Comparison of ENCODE assay signal across 2 cellular contexts in the genomic region with DNA sequence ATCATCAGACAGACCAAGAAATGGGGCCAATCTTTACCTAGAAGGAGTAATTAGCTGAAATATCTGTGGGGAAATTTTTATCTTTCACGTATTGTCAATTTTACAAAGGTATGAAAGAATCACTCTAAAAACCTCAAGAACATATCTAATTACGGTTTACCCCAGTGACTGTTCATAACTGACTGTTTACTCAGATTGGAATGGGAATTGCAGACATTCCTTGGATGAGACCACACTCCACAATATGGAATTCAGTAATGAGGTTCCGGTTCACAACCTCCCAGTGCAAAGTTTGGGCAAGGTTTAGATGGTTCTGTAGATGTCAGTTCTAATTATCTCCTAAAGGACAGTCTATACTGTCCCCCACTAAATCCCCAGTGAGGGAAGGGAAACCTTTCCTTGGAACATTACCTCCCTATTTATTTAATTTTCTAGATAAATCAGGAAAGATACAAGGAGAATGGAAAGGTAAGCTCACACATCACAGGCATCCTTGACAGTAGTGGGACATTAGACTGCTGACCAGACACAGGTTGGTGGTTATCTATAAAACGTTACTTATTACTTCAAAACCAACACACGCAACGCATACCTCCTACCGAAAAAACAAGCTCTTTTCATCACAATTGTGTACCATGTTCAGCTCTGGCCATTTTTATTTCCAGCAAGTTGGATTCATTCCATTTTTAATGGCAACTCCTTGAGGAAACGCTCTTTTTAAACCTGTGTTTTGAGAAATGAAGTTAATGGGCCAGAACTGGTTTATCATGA.
TF ChIP-seq lines count a peak whose summit lies in the region.

No MANE protein-coding gene starts in this region.

TF ChIP-seq in IMR-90, 13 proteins besides CTCF, POLR2A, EP300 and RAD21 (continued from another document):
- no peak for TF ChIP-seq BHLHE40 (IDR thresholded peaks at IDR 0.05; ENCODE audit: low read depth, low read length)
- TF ChIP-seq FOS (IDR thresholded peaks at IDR 0.05; ENCODE audit: low read depth, low read length) = no peak
- no peak for TF ChIP-seq RCOR1 (IDR thresholded peaks at IDR 0.05; ENCODE audit: insufficient replicate concordance, low read length)
- no peak for TF ChIP-seq MXI1 (IDR thresholded peaks at IDR 0.05; ENCODE audit: borderline replicate concordance, low read depth, low read length)
- TF ChIP-seq MAFK (IDR thresholded peaks at IDR 0.05; ENCODE audit: low read depth, low read length) = no peak
- TF ChIP-seq MAZ (IDR thresholded peaks at IDR 0.05; ENCODE audit: borderline replicate concordance, low read depth, low read length) = no peak
- no peak for TF ChIP-seq NFE2L2 (IDR thresholded peaks at IDR 0.05; ENCODE audit: low read depth, low read length)
- TF ChIP-seq, protein P1, sequence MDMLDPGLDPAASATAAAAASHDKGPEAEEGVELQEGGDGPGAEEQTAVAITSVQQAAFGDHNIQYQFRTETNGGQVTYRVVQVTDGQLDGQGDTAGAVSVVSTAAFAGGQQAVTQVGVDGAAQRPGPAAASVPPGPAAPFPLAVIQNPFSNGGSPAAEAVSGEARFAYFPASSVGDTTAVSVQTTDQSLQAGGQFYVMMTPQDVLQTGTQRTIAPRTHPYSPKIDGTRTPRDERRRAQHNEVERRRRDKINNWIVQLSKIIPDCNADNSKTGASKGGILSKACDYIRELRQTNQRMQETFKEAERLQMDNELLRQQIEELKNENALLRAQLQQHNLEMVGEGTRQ (IDR thresholded peaks at IDR 0.05; ENCODE audit: low read depth, low read length) = no peak
- no peak for TF ChIP-seq CEBPB (IDR thresholded peaks at IDR 0.05; ENCODE audit: low read depth, low read length)
- TF ChIP-seq, protein P2, sequence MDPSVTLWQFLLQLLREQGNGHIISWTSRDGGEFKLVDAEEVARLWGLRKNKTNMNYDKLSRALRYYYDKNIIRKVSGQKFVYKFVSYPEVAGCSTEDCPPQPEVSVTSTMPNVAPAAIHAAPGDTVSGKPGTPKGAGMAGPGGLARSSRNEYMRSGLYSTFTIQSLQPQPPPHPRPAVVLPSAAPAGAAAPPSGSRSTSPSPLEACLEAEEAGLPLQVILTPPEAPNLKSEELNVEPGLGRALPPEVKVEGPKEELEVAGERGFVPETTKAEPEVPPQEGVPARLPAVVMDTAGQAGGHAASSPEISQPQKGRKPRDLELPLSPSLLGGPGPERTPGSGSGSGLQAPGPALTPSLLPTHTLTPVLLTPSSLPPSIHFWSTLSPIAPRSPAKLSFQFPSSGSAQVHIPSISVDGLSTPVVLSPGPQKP (IDR thresholded peaks at IDR 0.05; ENCODE audit: borderline replicate concordance, low read depth, low read length) = no peak
- no peak for TF ChIP-seq CHD1 (IDR thresholded peaks at IDR 0.05; ENCODE audit: low read depth, low read length)
- no peak for TF ChIP-seq RFX5 (IDR thresholded peaks at IDR 0.05; ENCODE audit: low read depth, low read length)

TF ChIP-seq in WTC11, 78 proteins besides CTCF, POLR2A, EP300 and RAD21 (continued from another document):
- TF ChIP-seq FOXK1 (CRISPR knock-in tag; IDR thresholded peaks at IDR 0.05) = no peak
- TF ChIP-seq JUN (CRISPR knock-in tag; IDR thresholded peaks at IDR 0.05) = no peak
- TF ChIP-seq CBFB (CRISPR knock-in tag; IDR thresholded peaks at IDR 0.05; ENCODE audit: low read depth) = no peak
- no peak for TF ChIP-seq NR2C2 (CRISPR knock-in tag; IDR thresholded peaks at IDR 0.05)
- TF ChIP-seq, protein P3, sequence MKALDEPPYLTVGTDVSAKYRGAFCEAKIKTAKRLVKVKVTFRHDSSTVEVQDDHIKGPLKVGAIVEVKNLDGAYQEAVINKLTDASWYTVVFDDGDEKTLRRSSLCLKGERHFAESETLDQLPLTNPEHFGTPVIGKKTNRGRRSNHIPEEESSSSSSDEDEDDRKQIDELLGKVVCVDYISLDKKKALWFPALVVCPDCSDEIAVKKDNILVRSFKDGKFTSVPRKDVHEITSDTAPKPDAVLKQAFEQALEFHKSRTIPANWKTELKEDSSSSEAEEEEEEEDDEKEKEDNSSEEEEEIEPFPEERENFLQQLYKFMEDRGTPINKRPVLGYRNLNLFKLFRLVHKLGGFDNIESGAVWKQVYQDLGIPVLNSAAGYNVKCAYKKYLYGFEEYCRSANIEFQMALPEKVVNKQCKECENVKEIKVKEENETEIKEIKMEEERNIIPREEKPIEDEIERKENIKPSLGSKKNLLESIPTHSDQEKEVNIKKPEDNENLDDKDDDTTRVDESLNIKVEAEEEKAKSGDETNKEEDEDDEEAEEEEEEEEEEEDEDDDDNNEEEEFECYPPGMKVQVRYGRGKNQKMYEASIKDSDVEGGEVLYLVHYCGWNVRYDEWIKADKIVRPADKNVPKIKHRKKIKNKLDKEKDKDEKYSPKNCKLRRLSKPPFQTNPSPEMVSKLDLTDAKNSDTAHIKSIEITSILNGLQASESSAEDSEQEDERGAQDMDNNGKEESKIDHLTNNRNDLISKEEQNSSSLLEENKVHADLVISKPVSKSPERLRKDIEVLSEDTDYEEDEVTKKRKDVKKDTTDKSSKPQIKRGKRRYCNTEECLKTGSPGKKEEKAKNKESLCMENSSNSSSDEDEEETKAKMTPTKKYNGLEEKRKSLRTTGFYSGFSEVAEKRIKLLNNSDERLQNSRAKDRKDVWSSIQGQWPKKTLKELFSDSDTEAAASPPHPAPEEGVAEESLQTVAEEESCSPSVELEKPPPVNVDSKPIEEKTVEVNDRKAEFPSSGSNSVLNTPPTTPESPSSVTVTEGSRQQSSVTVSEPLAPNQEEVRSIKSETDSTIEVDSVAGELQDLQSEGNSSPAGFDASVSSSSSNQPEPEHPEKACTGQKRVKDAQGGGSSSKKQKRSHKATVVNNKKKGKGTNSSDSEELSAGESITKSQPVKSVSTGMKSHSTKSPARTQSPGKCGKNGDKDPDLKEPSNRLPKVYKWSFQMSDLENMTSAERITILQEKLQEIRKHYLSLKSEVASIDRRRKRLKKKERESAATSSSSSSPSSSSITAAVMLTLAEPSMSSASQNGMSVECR (CRISPR knock-in tag; IDR thresholded peaks at IDR 0.05; ENCODE audit: borderline replicate concordance) = no peak
- TF ChIP-seq, protein P4, sequence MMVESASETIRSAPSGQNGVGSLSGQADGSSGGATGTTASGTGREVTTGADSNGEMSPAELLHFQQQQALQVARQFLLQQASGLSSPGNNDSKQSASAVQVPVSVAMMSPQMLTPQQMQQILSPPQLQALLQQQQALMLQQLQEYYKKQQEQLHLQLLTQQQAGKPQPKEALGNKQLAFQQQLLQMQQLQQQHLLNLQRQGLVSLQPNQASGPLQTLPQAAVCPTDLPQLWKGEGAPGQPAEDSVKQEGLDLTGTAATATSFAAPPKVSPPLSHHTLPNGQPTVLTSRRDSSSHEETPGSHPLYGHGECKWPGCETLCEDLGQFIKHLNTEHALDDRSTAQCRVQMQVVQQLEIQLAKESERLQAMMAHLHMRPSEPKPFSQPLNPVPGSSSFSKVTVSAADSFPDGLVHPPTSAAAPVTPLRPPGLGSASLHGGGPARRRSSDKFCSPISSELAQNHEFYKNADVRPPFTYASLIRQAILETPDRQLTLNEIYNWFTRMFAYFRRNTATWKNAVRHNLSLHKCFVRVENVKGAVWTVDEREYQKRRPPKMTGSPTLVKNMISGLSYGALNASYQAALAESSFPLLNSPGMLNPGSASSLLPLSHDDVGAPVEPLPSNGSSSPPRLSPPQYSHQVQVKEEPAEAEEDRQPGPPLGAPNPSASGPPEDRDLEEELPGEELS (CRISPR knock-in tag; IDR thresholded peaks at IDR 0.05) = no peak
- no peak for TF ChIP-seq EMX1 (CRISPR knock-in tag; IDR thresholded peaks at IDR 0.05)
- TF ChIP-seq ZBTB21 (CRISPR knock-in tag; IDR thresholded peaks at IDR 0.05; ENCODE audit: borderline replicate concordance) = no peak
- no peak for TF ChIP-seq GRHL2 (CRISPR knock-in tag; IDR thresholded peaks at IDR 0.05; ENCODE audit: insufficient replicate concordance, severe bottlenecking)
- TF ChIP-seq, protein P5, sequence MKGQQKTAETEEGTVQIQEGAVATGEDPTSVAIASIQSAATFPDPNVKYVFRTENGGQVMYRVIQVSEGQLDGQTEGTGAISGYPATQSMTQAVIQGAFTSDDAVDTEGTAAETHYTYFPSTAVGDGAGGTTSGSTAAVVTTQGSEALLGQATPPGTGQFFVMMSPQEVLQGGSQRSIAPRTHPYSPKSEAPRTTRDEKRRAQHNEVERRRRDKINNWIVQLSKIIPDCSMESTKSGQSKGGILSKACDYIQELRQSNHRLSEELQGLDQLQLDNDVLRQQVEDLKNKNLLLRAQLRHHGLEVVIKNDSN (CRISPR knock-in tag; IDR thresholded peaks at IDR 0.05) = no peak
- no peak for TF ChIP-seq IRF2 (CRISPR knock-in tag; IDR thresholded peaks at IDR 0.05; ENCODE audit: borderline replicate concordance, low read depth)
- TF ChIP-seq ZNF121 (CRISPR knock-in tag; IDR thresholded peaks at IDR 0.05) = no peak
- TF ChIP-seq NR1H2 (CRISPR knock-in tag; IDR thresholded peaks at IDR 0.05) = no peak
- no peak for TF ChIP-seq KAT7 (CRISPR knock-in tag; IDR thresholded peaks at IDR 0.05; ENCODE audit: borderline replicate concordance)
- no peak for TF ChIP-seq ZNF423 (CRISPR knock-in tag; IDR thresholded peaks at IDR 0.05)
- TF ChIP-seq, protein P6, sequence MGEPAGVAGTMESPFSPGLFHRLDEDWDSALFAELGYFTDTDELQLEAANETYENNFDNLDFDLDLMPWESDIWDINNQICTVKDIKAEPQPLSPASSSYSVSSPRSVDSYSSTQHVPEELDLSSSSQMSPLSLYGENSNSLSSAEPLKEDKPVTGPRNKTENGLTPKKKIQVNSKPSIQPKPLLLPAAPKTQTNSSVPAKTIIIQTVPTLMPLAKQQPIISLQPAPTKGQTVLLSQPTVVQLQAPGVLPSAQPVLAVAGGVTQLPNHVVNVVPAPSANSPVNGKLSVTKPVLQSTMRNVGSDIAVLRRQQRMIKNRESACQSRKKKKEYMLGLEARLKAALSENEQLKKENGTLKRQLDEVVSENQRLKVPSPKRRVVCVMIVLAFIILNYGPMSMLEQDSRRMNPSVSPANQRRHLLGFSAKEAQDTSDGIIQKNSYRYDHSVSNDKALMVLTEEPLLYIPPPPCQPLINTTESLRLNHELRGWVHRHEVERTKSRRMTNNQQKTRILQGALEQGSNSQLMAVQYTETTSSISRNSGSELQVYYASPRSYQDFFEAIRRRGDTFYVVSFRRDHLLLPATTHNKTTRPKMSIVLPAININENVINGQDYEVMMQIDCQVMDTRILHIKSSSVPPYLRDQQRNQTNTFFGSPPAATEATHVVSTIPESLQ (CRISPR knock-in tag; IDR thresholded peaks at IDR 0.05) = no peak
- TF ChIP-seq, protein P7, sequence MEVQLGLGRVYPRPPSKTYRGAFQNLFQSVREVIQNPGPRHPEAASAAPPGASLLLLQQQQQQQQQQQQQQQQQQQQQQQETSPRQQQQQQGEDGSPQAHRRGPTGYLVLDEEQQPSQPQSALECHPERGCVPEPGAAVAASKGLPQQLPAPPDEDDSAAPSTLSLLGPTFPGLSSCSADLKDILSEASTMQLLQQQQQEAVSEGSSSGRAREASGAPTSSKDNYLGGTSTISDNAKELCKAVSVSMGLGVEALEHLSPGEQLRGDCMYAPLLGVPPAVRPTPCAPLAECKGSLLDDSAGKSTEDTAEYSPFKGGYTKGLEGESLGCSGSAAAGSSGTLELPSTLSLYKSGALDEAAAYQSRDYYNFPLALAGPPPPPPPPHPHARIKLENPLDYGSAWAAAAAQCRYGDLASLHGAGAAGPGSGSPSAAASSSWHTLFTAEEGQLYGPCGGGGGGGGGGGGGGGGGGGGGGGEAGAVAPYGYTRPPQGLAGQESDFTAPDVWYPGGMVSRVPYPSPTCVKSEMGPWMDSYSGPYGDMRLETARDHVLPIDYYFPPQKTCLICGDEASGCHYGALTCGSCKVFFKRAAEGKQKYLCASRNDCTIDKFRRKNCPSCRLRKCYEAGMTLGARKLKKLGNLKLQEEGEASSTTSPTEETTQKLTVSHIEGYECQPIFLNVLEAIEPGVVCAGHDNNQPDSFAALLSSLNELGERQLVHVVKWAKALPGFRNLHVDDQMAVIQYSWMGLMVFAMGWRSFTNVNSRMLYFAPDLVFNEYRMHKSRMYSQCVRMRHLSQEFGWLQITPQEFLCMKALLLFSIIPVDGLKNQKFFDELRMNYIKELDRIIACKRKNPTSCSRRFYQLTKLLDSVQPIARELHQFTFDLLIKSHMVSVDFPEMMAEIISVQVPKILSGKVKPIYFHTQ (CRISPR knock-in tag; IDR thresholded peaks at IDR 0.05) = no peak
TF ChIP-seq in WTC11: peak in this region for 0.
